In genomic region chr6:29958916-29959315, GRCh38 we compare ENCODE assay signal across 28 cellular contexts.
"Had no signal": no experiment of that assay in that cellular context is flagged by ENCODE, and none has a peak within 500 bp of the region (broad histone marks: within the 10 kb centered on the region; RNA-seq: fewer than 3 reads in every experiment).

No MANE protein-coding gene starts in this region.

- H3K27ac ChIP-seq: breast epithelium, SK-N-MC, VCaP had no signal

- H3K27ac Mint-ChIP-seq: activated CD4-positive, alpha-beta T cell treated with anti-CD3 and anti-CD28 coated beads for 36 hours; activated CD8-positive, alpha-beta T cell treated with anti-CD3 and anti-CD28 coated beads for 36 hours; activated naive CD4-positive, alpha-beta T cell treated with anti-CD3 and anti-CD28 coated beads, Interleukin-2, amount 50 U/mL, for 24 hours; activated T-helper 1 cell treated with anti-CD3 and anti-CD28 coated beads, Interleukin-12 subunit alpha, Interleukin-12 subunit beta, Interleukin-2, Interleukin-4 antibody, amounts not matched to agents 30 ng/mL and 10 ng/mL and 1 ng/mL, durations not matched to agents 14 hours and 24 hours and 36 hours; T-cell had no signal

- H3K4me3 ChIP-seq: breast epithelium, K562, SK-N-MC had no signal

- H3K27me3 ChIP-seq: breast epithelium had no signal

- H3K27me3 Mint-ChIP-seq: activated CD4-positive, alpha-beta T cell treated with anti-CD3 and anti-CD28 coated beads for 36 hours; activated CD8-positive, alpha-beta T cell treated with anti-CD3 and anti-CD28 coated beads for 36 hours; activated naive CD4-positive, alpha-beta T cell treated with anti-CD3 and anti-CD28 coated beads, Interleukin-2, amount 50 U/mL, for 24 hours had no signal

- H3K9me3 ChIP-seq: breast epithelium had no signal

- H3K36me3 ChIP-seq: breast epithelium had no signal

- DNase-seq: activated CD4-positive, alpha-beta T cell treated with anti-CD3 and anti-CD28 coated beads for 36 hours; activated CD4-positive, alpha-beta T cell treated with anti-CD3 and anti-CD28 coated beads, Interleukin-2, amount 50 U/mL, for 1 hour; activated CD8-positive, alpha-beta memory T cell treated with anti-CD3 and anti-CD28 coated beads, Interleukin-2, amount 50 U/mL, for 4 hours; activated CD8-positive, alpha-beta T cell treated with anti-CD3 and anti-CD28 coated beads for 36 hours; activated effector memory CD4-positive, alpha-beta T cell treated with Interleukin-2 at 50 U/mL for 16 hours; activated naive CD4-positive, alpha-beta T cell; activated T-cell treated with anti-CD3 and anti-CD28 coated beads, Interleukin-2, amount 50 U/mL, for 1 hour; aorta; caudate nucleus; Kasumi-1; NCI-H1092; NCI-H1417; NCI-H1930; NCI-H2171 treated with DMSO at 0.1 percent for 48 hours; NCI-H226; NCI-H526; NK-92 treated with Interleukin-12 subunit alpha and Interleukin-12 subunit beta, amount 100 ng/mL, for 24 hours; PC-3; SHP77 treated with DMSO at 0.1 percent for 48 hours; T-cell; T-helper 2 cell; T1000 had no signal

- ATAC-seq: activated CD4-positive, alpha-beta T cell treated with anti-CD3 and anti-CD28 coated beads for 36 hours; activated CD8-positive, alpha-beta T cell treated with anti-CD3 and anti-CD28 coated beads for 36 hours; K562; PC-3; T-cell had no signal

- H3K36me3 Mint-ChIP-seq: activated naive CD4-positive, alpha-beta T cell treated with anti-CD3 and anti-CD28 coated beads, Interleukin-2, amount 50 U/mL, for 24 hours; T-cell had no signal

- H3K4me1 ChIP-seq: breast epithelium had no signal

- H3K9me3 Mint-ChIP-seq: activated CD8-positive, alpha-beta T cell treated with anti-CD3 and anti-CD28 coated beads for 36 hours; activated naive CD4-positive, alpha-beta T cell treated with anti-CD3 and anti-CD28 coated beads, Interleukin-2, amount 50 U/mL, for 24 hours; activated T-helper 1 cell treated with anti-CD3 and anti-CD28 coated beads, Interleukin-12 subunit alpha, Interleukin-12 subunit beta, Interleukin-2, Interleukin-4 antibody, amounts not matched to agents 30 ng/mL and 10 ng/mL and 1 ng/mL, durations not matched to agents 14 hours and 24 hours and 36 hours; T-cell had no signal

- H3K4me3 Mint-ChIP-seq: activated CD4-positive, alpha-beta T cell treated with anti-CD3 and anti-CD28 coated beads for 36 hours; activated CD8-positive, alpha-beta T cell treated with anti-CD3 and anti-CD28 coated beads for 36 hours; activated naive CD4-positive, alpha-beta T cell treated with anti-CD3 and anti-CD28 coated beads, Interleukin-2, amount 50 U/mL, for 24 hours; activated T-helper 1 cell treated with anti-CD3 and anti-CD28 coated beads, Interleukin-12 subunit alpha, Interleukin-12 subunit beta, Interleukin-2, Interleukin-4 antibody, amounts not matched to agents 30 ng/mL and 10 ng/mL and 1 ng/mL, durations not matched to agents 14 hours and 24 hours and 36 hours; T-cell had no signal
